In the genomic region with DNA sequence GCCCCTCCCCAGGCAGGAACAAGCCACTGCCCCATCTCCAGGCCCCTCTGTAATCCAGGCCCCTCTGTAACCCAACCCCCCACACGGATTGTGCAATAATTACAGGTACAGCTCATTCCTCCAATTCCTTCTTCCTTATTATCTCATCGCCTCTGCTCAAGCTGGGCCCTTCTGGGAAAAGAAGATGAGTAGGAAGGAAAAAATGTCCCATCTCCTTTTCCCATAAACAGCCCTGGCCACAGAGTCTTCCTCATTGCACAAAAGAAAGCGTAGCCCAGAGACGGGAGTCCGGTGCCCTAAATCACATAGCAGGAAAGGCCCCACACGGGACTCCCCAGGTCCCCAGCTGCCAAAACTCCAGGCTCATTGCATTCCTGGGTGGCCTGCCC, we compare ENCODE assay signal across 17 cellular contexts. TPM values are rescaled to one million over a fixed set of nuclear protein-coding genes. Genes with fewer than 3 reads are reported as not detected.
A peak's percentile ranks its signal among the peaks of the same experiment; 100 is the strongest.
DNase-seq lines count a peak whose midpoint lies in the region; ATAC-seq and TF ChIP-seq lines count a peak whose summit lies in the region.
"Had no signal": no experiment of that assay in that cellular context is flagged by ENCODE, and none has a peak within 500 bp of the region (broad histone marks: within the 10 kb centered on the region; RNA-seq: fewer than 3 reads in every experiment).

No MANE protein-coding gene starts in this region.

- H3K4me1 ChIP-seq in mesendoderm (ENCODE audit: control insufficient read depth, low read depth, low read length): no peaks in the 10 kb centered on the region

- no peaks in the 10 kb centered on the region for H3K36me3 ChIP-seq in mesendoderm (ENCODE audit: control insufficient read depth, insufficient read depth, low read length)
- H3K36me3 ChIP-seq: spleen had no signal

- no peaks in the 10 kb centered on the region for H3K27me3 ChIP-seq in mesendoderm (ENCODE audit: insufficient read depth, low read length, poor library complexity)

- H4K8ac ChIP-seq in mesendoderm (ENCODE audit: low read depth, low read length): no peak overlapping the region

- POLR2A ChIA-PET in activated CD4-positive, alpha-beta T cell treated with anti-CD3 and anti-CD28 coated beads for 36 hours (lab: Charles Lee): no interaction called here

- H3K18ac ChIP-seq in mesendoderm (ENCODE audit: low read length): no peak overlapping the region

- CTCF ChIA-PET in activated CD4-positive, alpha-beta T cell treated with anti-CD3 and anti-CD28 coated beads for 36 hours (lab: Charles Lee): interaction anchor here (1.1 to 3.2 kb wide), 2 partner anchors 9 to 217 kb away, joined by 3 to 25 read pairs; partner anchors contain the start of gene CARHSP1

- H2BK120ac ChIP-seq in mesendoderm (ENCODE audit: low read depth, low read length): no peak overlapping the region

- H2BK15ac ChIP-seq in mesendoderm (replicated peaks; ENCODE audit: low read depth): no peak overlapping the region

- H3K4me3 ChIP-seq in mesendoderm (ENCODE audit: low read length): no peak overlapping the region
- H3K4me3 ChIP-seq: spleen had no signal

- intact Hi-C loops in activated CD4-positive, alpha-beta T cell treated with anti-CD3 and anti-CD28 coated beads for 36 hours (cut with DNase I, micrococcal nuclease): no loop called here

- peaks cover 15% of the 10 kb centered on the region for H3K4me1 Mint-ChIP-seq in chondrocyte (ENCODE audit: low read depth)
- H3K4me1 Mint-ChIP-seq in activated CD4-positive, alpha-beta T cell treated with anti-CD3 and anti-CD28 coated beads for 36 hours: peaks cover 5% of the 10 kb centered on the region

- no peaks in the 10 kb centered on the region for H3K27me3 Mint-ChIP-seq in chondrocyte (ENCODE audit: low read depth)
- no peaks in the 10 kb centered on the region for H3K27me3 Mint-ChIP-seq in activated CD4-positive, alpha-beta T cell treated with anti-CD3 and anti-CD28 coated beads for 36 hours
- H3K27me3 Mint-ChIP-seq: stimulated activated naive CD8-positive, alpha-beta T cell treated with anti-CD3 and anti-CD28 coated beads, Interleukin-15, Interleukin-2, amounts not matched to agents 100 ng/mL and 50 ng/mL, for 24 hours had no signal

- H3K79me1 ChIP-seq in mesendoderm (ENCODE audit: low read length): no peaks in the 10 kb centered on the region

- ATAC-seq in activated CD4-positive, alpha-beta T cell treated with anti-CD3 and anti-CD28 coated beads for 36 hours: no peak

- H3K9me3 Mint-ChIP-seq in chondrocyte (ENCODE audit: low read depth): no peaks in the 10 kb centered on the region
- H3K9me3 Mint-ChIP-seq in activated CD4-positive, alpha-beta T cell treated with anti-CD3 and anti-CD28 coated beads for 36 hours (ENCODE audit: low read depth): no peaks in the 10 kb centered on the region
- H3K9me3 Mint-ChIP-seq: activated T-cell treated with anti-CD3 and anti-CD28 coated beads, Interleukin-2, amount 50 U/mL, for 72 hours; stimulated activated naive CD8-positive, alpha-beta T cell treated with anti-CD3 and anti-CD28 coated beads, Interleukin-15, Interleukin-2, amounts not matched to agents 100 ng/mL and 50 ng/mL, for 24 hours had no signal

- H3K23ac ChIP-seq in mesendoderm (ENCODE audit: low read length): no peak overlapping the region

- H2AK5ac ChIP-seq in mesendoderm (ENCODE audit: low read length): no peak overlapping the region

- H3K4me2 ChIP-seq in mesendoderm (ENCODE audit: low read length): no peak overlapping the region
- H3K4me2 ChIP-seq: KMS-11 had no signal

- no peak overlapping the region for H3K9ac ChIP-seq in mesendoderm (ENCODE audit: low read length)
- H3K9ac ChIP-seq: KMS-11 had no signal

- peak; percentile 66 for DNase-seq in AG08396 (ENCODE audit: low spot score)
- DNase-seq in LoVo (ENCODE audit: low spot score): peak; percentile 20
- DNase-seq in chondrocyte (ENCODE audit: low spot score): no peak
- peak; percentile 81 for DNase-seq in mesendoderm
- DNase-seq in stimulated activated CD4-positive, alpha-beta T cell treated with anti-CD3 and anti-CD28 coated beads, Interleukin-4, amount 100 ng/mL, for 4 hours: no peak
- DNase-seq in activated CD4-positive, alpha-beta T cell treated with anti-CD3 and anti-CD28 coated beads for 36 hours: no peak
- DNase-seq in NCI-H146 treated with DMSO at 0.1 percent for 48 hours (lab: John Stamatoyannopoulos, UW; ENCODE audit: unreplicated experiment): no peak
- no peak for DNase-seq in activated CD8-positive, alpha-beta memory T cell treated with anti-CD3 and anti-CD28 coated beads, Interleukin-2, amount 50 U/mL, for 48 hours
- DNase-seq: activated T-cell treated with anti-CD3 and anti-CD28 coated beads, Interleukin-2, amount 50 U/mL, for 72 hours; dermis blood vessel endothelial cell; NCI-H446 treated with DMSO at 0.1 percent for 48 hours; spleen; T-helper 2 cell had no signal

- no peak overlapping the region for H4K5ac ChIP-seq in mesendoderm (ENCODE audit: low read length)

- H3K4me3 Mint-ChIP-seq in chondrocyte (ENCODE audit: unreplicated experiment): no peak overlapping the region
- H3K4me3 Mint-ChIP-seq in activated CD4-positive, alpha-beta T cell treated with anti-CD3 and anti-CD28 coated beads for 36 hours: no peak overlapping the region
- H3K4me3 Mint-ChIP-seq: activated T-cell treated with anti-CD3 and anti-CD28 coated beads, Interleukin-2, amount 50 U/mL, for 72 hours; stimulated activated naive CD8-positive, alpha-beta T cell treated with anti-CD3 and anti-CD28 coated beads, Interleukin-15, Interleukin-2, amounts not matched to agents 100 ng/mL and 50 ng/mL, for 24 hours had no signal

- H3K56ac ChIP-seq in mesendoderm (ENCODE audit: low read length): no peak overlapping the region

- peak overlapping the region; percentile 9 for H3K27ac Mint-ChIP-seq in chondrocyte (ENCODE audit: unreplicated experiment)
- no peak overlapping the region for H3K27ac Mint-ChIP-seq in activated CD4-positive, alpha-beta T cell treated with anti-CD3 and anti-CD28 coated beads for 36 hours
- H3K27ac Mint-ChIP-seq: activated T-cell treated with anti-CD3 and anti-CD28 coated beads, Interleukin-2, amount 50 U/mL, for 72 hours; stimulated activated naive CD8-positive, alpha-beta T cell treated with anti-CD3 and anti-CD28 coated beads, Interleukin-15, Interleukin-2, amounts not matched to agents 100 ng/mL and 50 ng/mL, for 24 hours had no signal

- no peak for TF ChIP-seq CTCF in chondrocyte (IDR thresholded peaks at IDR 0.05)

- H3K79me2 ChIP-seq in mesendoderm (ENCODE audit: control insufficient read depth, insufficient read depth, low read length): no peaks in the 10 kb centered on the region

- no peaks in the 10 kb centered on the region for H3K36me3 Mint-ChIP-seq in chondrocyte (ENCODE audit: low read depth)
- H3K36me3 Mint-ChIP-seq in activated CD4-positive, alpha-beta T cell treated with anti-CD3 and anti-CD28 coated beads for 36 hours (ENCODE audit: low read depth): no peaks in the 10 kb centered on the region

- no peak overlapping the region for H3K27ac ChIP-seq in mesendoderm (ENCODE audit: low read depth, low read length)
- H3K27ac ChIP-seq: C4-2B, KMS-11, spleen had no signal

- WGBS in mesendoderm (ENCODE audit: extremely low coverage, insufficient coverage, low lambda C conversion rate): no CpG with 5 or more reads among the region's 6 CpGs

- no peak overlapping the region for H3K4ac ChIP-seq in mesendoderm (ENCODE audit: low read depth, low read length)

- no peak overlapping the region for H2BK5ac ChIP-seq in mesendoderm (ENCODE audit: low read length)

RNA-seq across cellular contexts. Expression of gene LITAFD, which starts 3.6 kb away (rescaled TPM):
- not detected in 3 replicates for total RNA-seq in chondrocyte
- not detected for polyA plus RNA-seq in mesendoderm (2013, experiment 1 of 2)
- polyA plus RNA-seq in mesendoderm (2013, experiment 2 of 2): not detected
- total RNA-seq in activated CD4-positive, alpha-beta T cell treated with anti-CD3 and anti-CD28 coated beads for 36 hours: not detected
- total RNA-seq: activated T-cell treated with anti-CD3 and anti-CD28 coated beads, Interleukin-2, amount 50 U/mL, for 72 hours; dermis blood vessel endothelial cell; liver; spleen had no signal
- polyA plus RNA-seq: liver, spleen had no signal

RNA-seq across cellular contexts. Expression of gene CARHSP1, which starts 9.7 kb away (rescaled TPM):
- total RNA-seq in chondrocyte: 46.5 to 57.4 TPM (median 54.1 TPM) in 3 replicates
- polyA plus RNA-seq in mesendoderm (2013, experiment 1 of 2): 81.0 TPM
- polyA plus RNA-seq in mesendoderm (2013, experiment 2 of 2): 79.6 TPM
- 10 to 100 TPM; 49.4 to 64.5 TPM for total RNA-seq in activated CD4-positive, alpha-beta T cell treated with anti-CD3 and anti-CD28 coated beads for 36 hours

Comparison
In these comparisons a context has a peak if more than half of its experiments do, and no peak if none do; other contexts are left out.
1. DNase-seq: peak in AG08396 (single experiment), LoVo (single experiment) and mesendoderm (single experiment); none in chondrocyte (single experiment), stimulated activated CD4-positive, alpha-beta T cell treated with anti-CD3 and anti-CD28 coated beads, Interleukin-4, amount 100 ng/mL, for 4 hours (0 of 2), activated CD4-positive, alpha-beta T cell treated with anti-CD3 and anti-CD28 coated beads for 36 hours (single experiment), NCI-H146 treated with DMSO at 0.1 percent for 48 hours (single experiment) and activated CD8-positive, alpha-beta memory T cell treated with anti-CD3 and anti-CD28 coated beads, Interleukin-2, amount 50 U/mL, for 48 hours (single experiment).